Comparison of ENCODE assay signal across 1 cellular context in the genomic region with DNA sequence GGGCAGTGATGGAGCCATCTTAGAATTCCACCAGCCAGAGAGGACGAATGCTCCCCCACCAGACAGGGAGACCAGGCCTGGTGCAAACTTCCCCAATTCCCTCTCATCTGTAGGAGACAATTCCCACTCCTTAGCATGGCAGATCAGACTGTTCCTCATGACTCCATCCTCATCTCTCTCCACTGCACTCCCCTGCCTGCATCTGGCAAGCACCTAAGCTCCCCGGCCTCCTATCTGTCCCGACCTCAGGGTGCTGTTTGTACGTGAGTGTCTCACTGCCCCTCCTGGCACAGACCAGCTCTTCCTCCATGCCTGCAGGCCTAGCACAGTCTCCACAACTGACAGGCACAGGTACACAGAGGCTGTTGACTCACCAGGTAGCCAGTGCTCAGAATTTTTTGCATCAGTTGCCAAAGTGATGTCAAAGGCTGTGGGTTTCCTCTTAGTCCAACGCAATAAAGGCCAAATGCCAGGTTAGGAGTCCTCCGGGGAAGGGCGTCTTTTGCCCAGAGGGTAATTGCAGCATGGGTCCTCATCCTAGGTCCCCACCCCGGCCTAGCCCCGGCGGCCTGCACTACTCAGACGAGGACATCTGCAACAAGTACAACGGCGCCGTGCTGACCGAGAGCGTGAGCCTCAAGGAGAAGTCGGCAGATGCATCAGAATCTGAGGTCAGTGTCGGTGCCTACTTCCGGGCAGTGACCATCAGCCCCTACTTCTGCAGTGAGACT.
TF ChIP-seq lines count a peak whose summit lies in the region.

No MANE protein-coding gene starts in this region.

TF ChIP-seq in H1, 55 proteins besides CTCF, POLR2A, EP300 and RAD21 (continued from another document):
- TF ChIP-seq, protein P1, sequence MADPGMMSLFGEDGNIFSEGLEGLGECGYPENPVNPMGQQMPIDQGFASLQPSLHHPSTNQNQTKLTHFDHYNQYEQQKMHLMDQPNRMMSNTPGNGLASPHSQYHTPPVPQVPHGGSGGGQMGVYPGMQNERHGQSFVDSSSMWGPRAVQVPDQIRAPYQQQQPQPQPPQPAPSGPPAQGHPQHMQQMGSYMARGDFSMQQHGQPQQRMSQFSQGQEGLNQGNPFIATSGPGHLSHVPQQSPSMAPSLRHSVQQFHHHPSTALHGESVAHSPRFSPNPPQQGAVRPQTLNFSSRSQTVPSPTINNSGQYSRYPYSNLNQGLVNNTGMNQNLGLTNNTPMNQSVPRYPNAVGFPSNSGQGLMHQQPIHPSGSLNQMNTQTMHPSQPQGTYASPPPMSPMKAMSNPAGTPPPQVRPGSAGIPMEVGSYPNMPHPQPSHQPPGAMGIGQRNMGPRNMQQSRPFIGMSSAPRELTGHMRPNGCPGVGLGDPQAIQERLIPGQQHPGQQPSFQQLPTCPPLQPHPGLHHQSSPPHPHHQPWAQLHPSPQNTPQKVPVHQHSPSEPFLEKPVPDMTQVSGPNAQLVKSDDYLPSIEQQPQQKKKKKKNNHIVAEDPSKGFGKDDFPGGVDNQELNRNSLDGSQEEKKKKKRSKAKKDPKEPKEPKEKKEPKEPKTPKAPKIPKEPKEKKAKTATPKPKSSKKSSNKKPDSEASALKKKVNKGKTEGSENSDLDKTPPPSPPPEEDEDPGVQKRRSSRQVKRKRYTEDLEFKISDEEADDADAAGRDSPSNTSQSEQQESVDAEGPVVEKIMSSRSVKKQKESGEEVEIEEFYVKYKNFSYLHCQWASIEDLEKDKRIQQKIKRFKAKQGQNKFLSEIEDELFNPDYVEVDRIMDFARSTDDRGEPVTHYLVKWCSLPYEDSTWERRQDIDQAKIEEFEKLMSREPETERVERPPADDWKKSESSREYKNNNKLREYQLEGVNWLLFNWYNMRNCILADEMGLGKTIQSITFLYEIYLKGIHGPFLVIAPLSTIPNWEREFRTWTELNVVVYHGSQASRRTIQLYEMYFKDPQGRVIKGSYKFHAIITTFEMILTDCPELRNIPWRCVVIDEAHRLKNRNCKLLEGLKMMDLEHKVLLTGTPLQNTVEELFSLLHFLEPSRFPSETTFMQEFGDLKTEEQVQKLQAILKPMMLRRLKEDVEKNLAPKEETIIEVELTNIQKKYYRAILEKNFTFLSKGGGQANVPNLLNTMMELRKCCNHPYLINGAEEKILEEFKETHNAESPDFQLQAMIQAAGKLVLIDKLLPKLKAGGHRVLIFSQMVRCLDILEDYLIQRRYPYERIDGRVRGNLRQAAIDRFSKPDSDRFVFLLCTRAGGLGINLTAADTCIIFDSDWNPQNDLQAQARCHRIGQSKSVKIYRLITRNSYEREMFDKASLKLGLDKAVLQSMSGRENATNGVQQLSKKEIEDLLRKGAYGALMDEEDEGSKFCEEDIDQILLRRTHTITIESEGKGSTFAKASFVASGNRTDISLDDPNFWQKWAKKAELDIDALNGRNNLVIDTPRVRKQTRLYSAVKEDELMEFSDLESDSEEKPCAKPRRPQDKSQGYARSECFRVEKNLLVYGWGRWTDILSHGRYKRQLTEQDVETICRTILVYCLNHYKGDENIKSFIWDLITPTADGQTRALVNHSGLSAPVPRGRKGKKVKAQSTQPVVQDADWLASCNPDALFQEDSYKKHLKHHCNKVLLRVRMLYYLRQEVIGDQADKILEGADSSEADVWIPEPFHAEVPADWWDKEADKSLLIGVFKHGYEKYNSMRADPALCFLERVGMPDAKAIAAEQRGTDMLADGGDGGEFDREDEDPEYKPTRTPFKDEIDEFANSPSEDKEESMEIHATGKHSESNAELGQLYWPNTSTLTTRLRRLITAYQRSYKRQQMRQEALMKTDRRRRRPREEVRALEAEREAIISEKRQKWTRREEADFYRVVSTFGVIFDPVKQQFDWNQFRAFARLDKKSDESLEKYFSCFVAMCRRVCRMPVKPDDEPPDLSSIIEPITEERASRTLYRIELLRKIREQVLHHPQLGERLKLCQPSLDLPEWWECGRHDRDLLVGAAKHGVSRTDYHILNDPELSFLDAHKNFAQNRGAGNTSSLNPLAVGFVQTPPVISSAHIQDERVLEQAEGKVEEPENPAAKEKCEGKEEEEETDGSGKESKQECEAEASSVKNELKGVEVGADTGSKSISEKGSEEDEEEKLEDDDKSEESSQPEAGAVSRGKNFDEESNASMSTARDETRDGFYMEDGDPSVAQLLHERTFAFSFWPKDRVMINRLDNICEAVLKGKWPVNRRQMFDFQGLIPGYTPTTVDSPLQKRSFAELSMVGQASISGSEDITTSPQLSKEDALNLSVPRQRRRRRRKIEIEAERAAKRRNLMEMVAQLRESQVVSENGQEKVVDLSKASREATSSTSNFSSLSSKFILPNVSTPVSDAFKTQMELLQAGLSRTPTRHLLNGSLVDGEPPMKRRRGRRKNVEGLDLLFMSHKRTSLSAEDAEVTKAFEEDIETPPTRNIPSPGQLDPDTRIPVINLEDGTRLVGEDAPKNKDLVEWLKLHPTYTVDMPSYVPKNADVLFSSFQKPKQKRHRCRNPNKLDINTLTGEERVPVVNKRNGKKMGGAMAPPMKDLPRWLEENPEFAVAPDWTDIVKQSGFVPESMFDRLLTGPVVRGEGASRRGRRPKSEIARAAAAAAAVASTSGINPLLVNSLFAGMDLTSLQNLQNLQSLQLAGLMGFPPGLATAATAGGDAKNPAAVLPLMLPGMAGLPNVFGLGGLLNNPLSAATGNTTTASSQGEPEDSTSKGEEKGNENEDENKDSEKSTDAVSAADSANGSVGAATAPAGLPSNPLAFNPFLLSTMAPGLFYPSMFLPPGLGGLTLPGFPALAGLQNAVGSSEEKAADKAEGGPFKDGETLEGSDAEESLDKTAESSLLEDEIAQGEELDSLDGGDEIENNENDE (IDR thresholded peaks at IDR 0.05; ENCODE audit: insufficient replicate concordance, low read length) = no peak
